1 cellular context compared by ENCODE assay signal in the genomic region with DNA sequence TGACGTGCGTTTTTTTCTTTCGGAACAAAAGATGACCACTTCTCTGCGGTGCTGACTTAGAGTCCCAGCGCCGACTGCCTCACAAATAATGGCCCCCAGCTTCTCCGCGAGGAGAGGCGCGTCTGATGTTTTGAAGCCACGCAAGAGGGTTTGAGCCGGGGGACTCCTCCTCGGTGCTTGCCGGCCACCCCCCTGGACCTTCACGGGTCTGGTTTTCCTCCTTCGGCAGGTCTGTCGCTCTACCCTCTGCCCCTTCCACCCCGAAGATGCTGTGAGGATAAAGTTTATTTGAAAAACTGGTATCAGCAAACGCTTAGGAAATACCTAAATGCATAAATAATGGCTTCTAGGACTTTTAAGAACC.
TF ChIP-seq lines count a peak whose summit lies in the region.

No MANE protein-coding gene starts in this region.

TF ChIP-seq in H1, 55 proteins besides CTCF, POLR2A, EP300 and RAD21:
- no peak for TF ChIP-seq NANOG (IDR thresholded peaks at IDR 0.05; ENCODE audit: insufficient read depth, low read depth, low read length, poor library complexity, severe bottlenecking)
- TF ChIP-seq CHD1 (IDR thresholded peaks at IDR 0.05; ENCODE audit: low read depth, low read length), result no peak
- no peak for TF ChIP-seq SAP30 (IDR thresholded peaks at IDR 0.05; ENCODE audit: insufficient read depth, insufficient replicate concordance, low read length)
- TF ChIP-seq SP2 (IDR thresholded peaks at IDR 0.05; ENCODE audit: low read length), result no peak
- TF ChIP-seq PHF8 (conservative IDR thresholded peaks at IDR 0.05; ENCODE audit: low read depth, low read length), result no peak
- TF ChIP-seq, protein P1, sequence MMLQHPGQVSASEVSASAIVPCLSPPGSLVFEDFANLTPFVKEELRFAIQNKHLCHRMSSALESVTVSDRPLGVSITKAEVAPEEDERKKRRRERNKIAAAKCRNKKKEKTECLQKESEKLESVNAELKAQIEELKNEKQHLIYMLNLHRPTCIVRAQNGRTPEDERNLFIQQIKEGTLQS (IDR thresholded peaks at IDR 0.05; ENCODE audit: insufficient read depth, low read depth, low read length), result no peak
- no peak for TF ChIP-seq KDM1A (IDR thresholded peaks at IDR 0.05; ENCODE audit: borderline replicate concordance, low read length)
- no peak for TF ChIP-seq JUN (IDR thresholded peaks at IDR 0.05; ENCODE audit: low read depth, low read length)
- TF ChIP-seq, protein P2, sequence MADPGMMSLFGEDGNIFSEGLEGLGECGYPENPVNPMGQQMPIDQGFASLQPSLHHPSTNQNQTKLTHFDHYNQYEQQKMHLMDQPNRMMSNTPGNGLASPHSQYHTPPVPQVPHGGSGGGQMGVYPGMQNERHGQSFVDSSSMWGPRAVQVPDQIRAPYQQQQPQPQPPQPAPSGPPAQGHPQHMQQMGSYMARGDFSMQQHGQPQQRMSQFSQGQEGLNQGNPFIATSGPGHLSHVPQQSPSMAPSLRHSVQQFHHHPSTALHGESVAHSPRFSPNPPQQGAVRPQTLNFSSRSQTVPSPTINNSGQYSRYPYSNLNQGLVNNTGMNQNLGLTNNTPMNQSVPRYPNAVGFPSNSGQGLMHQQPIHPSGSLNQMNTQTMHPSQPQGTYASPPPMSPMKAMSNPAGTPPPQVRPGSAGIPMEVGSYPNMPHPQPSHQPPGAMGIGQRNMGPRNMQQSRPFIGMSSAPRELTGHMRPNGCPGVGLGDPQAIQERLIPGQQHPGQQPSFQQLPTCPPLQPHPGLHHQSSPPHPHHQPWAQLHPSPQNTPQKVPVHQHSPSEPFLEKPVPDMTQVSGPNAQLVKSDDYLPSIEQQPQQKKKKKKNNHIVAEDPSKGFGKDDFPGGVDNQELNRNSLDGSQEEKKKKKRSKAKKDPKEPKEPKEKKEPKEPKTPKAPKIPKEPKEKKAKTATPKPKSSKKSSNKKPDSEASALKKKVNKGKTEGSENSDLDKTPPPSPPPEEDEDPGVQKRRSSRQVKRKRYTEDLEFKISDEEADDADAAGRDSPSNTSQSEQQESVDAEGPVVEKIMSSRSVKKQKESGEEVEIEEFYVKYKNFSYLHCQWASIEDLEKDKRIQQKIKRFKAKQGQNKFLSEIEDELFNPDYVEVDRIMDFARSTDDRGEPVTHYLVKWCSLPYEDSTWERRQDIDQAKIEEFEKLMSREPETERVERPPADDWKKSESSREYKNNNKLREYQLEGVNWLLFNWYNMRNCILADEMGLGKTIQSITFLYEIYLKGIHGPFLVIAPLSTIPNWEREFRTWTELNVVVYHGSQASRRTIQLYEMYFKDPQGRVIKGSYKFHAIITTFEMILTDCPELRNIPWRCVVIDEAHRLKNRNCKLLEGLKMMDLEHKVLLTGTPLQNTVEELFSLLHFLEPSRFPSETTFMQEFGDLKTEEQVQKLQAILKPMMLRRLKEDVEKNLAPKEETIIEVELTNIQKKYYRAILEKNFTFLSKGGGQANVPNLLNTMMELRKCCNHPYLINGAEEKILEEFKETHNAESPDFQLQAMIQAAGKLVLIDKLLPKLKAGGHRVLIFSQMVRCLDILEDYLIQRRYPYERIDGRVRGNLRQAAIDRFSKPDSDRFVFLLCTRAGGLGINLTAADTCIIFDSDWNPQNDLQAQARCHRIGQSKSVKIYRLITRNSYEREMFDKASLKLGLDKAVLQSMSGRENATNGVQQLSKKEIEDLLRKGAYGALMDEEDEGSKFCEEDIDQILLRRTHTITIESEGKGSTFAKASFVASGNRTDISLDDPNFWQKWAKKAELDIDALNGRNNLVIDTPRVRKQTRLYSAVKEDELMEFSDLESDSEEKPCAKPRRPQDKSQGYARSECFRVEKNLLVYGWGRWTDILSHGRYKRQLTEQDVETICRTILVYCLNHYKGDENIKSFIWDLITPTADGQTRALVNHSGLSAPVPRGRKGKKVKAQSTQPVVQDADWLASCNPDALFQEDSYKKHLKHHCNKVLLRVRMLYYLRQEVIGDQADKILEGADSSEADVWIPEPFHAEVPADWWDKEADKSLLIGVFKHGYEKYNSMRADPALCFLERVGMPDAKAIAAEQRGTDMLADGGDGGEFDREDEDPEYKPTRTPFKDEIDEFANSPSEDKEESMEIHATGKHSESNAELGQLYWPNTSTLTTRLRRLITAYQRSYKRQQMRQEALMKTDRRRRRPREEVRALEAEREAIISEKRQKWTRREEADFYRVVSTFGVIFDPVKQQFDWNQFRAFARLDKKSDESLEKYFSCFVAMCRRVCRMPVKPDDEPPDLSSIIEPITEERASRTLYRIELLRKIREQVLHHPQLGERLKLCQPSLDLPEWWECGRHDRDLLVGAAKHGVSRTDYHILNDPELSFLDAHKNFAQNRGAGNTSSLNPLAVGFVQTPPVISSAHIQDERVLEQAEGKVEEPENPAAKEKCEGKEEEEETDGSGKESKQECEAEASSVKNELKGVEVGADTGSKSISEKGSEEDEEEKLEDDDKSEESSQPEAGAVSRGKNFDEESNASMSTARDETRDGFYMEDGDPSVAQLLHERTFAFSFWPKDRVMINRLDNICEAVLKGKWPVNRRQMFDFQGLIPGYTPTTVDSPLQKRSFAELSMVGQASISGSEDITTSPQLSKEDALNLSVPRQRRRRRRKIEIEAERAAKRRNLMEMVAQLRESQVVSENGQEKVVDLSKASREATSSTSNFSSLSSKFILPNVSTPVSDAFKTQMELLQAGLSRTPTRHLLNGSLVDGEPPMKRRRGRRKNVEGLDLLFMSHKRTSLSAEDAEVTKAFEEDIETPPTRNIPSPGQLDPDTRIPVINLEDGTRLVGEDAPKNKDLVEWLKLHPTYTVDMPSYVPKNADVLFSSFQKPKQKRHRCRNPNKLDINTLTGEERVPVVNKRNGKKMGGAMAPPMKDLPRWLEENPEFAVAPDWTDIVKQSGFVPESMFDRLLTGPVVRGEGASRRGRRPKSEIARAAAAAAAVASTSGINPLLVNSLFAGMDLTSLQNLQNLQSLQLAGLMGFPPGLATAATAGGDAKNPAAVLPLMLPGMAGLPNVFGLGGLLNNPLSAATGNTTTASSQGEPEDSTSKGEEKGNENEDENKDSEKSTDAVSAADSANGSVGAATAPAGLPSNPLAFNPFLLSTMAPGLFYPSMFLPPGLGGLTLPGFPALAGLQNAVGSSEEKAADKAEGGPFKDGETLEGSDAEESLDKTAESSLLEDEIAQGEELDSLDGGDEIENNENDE (IDR thresholded peaks at IDR 0.05; ENCODE audit: insufficient replicate concordance, low read length), result no peak
- no peak for TF ChIP-seq GTF2F1 (IDR thresholded peaks at IDR 0.05; ENCODE audit: borderline replicate concordance, low read depth, low read length)
- no peak for TF ChIP-seq EGR1 (IDR thresholded peaks at IDR 0.05; ENCODE audit: borderline replicate concordance, low read depth, low read length)
- no peak for TF ChIP-seq FOSL1 (IDR thresholded peaks at IDR 0.05; ENCODE audit: insufficient read depth, low read depth, low read length)
